Comparison of ENCODE assay signal across 9 cellular contexts in genomic region chr1:169106921-169107672, GRCh38. TPM values are rescaled to one million over a fixed set of nuclear protein-coding genes. Genes with fewer than 3 reads are reported as not detected.
DNase-seq lines count a peak whose midpoint lies in the region; ATAC-seq, FAIRE-seq and TF ChIP-seq lines count a peak whose summit lies in the region.
"Had no signal": no experiment of that assay in that cellular context is flagged by ENCODE, and none has a peak within 500 bp of the region (broad histone marks: within the 10 kb centered on the region; RNA-seq: fewer than 3 reads in every experiment).

No MANE protein-coding gene starts in this region.

- H3K27me3 Mint-ChIP-seq in astrocyte (ENCODE audit: low read depth, unreplicated experiment), result peaks cover 4% of the 10 kb centered on the region

- no peak for FAIRE-seq in astrocyte (lab: Jason Lieb, UNC)
- FAIRE-seq: islet of Langerhans had no signal

- H3K4me1 Mint-ChIP-seq in astrocyte (ENCODE audit: low read depth, unreplicated experiment), result peaks cover 45% of the 10 kb centered on the region

- H3K4me2 ChIP-seq in astrocyte (ENCODE audit: low read length), result peak overlapping the region; percentile 97

- peaks cover 7% of the 10 kb centered on the region for H3K36me3 ChIP-seq in astrocyte (ENCODE audit: insufficient read depth, low read length)

- peak overlapping the region; percentile 86 for H3K27ac ChIP-seq in astrocyte (ENCODE audit: low read depth, low read length)

- H3K9me3 ChIP-seq in astrocyte (ENCODE audit: insufficient read depth, low read depth, low read length), result no peaks in the 10 kb centered on the region

- peaks cover 11% of the 10 kb centered on the region for H4K20me1 ChIP-seq in astrocyte (ENCODE audit: insufficient read depth, low read length)

- peak overlapping the region; percentile 93 for H3K4me3 ChIP-seq in astrocyte (ENCODE audit: insufficient read depth, low read depth, low read length)

- H3K9me3 Mint-ChIP-seq in astrocyte (ENCODE audit: unreplicated experiment), result peaks cover 1% of the 10 kb centered on the region

- H3K27ac Mint-ChIP-seq in astrocyte (ENCODE audit: unreplicated experiment), result peak overlapping the region; percentile 97

- ATAC-seq in stimulated activated naive CD8-positive, alpha-beta T cell treated with anti-CD3 and anti-CD28 coated beads, Interleukin-15, Interleukin-2, amounts not matched to agents 100 U/mL and 50 U/mL, for 24 hours, result no peak

- TF ChIP-seq CTCF in astrocyte (IDR thresholded peaks at IDR 0.05; ENCODE audit: insufficient read depth, low read depth, low read length), result no peak

- DNase-seq in activated naive CD4-positive, alpha-beta T cell treated with Interleukin-2 at 50 U/mL for 16 hours, result peak; percentile 8
- no peak for DNase-seq in activated naive CD4-positive, alpha-beta T cell (lab: John Stamatoyannopoulos, UW)
- DNase-seq in NCI-H1694 treated with DMSO at 0.1 percent for 48 hours (lab: John Stamatoyannopoulos, UW) (peak; percentile 72), astrocyte (ENCODE audit: low read depth) (no peak), iris pigment epithelial cell (ENCODE audit: low read depth) (peak; percentile 46), T1000 (lab: John Stamatoyannopoulos, UW) (no peak), mucosa of gallbladder (ENCODE audit: low spot score) (no peak)
- peak; percentile 21 for DNase-seq in stimulated activated naive CD8-positive, alpha-beta T cell treated with anti-CD3 and anti-CD28 coated beads, Interleukin-15, Interleukin-2, amounts not matched to agents 100 U/mL and 50 U/mL, for 24 hours

- peaks cover 14% of the 10 kb centered on the region for H3K27me3 ChIP-seq in astrocyte (ENCODE audit: insufficient read depth, low read length)

- peak overlapping the region; percentile 92 for H3K9ac ChIP-seq in astrocyte (ENCODE audit: low read length)

- H3K36me3 Mint-ChIP-seq in astrocyte (ENCODE audit: low read depth, unreplicated experiment), result peaks cover 4% of the 10 kb centered on the region

- H2AFZ ChIP-seq in astrocyte (ENCODE audit: low read depth, low read length), result peak overlapping the region; percentile 28

- peaks cover 55% of the 10 kb centered on the region for H3K79me2 ChIP-seq in astrocyte (ENCODE audit: insufficient read depth, low read length)

- H3K4me3 Mint-ChIP-seq in astrocyte (ENCODE audit: unreplicated experiment), result peak overlapping the region; percentile 92

- peaks cover 63% of the 10 kb centered on the region for H3K4me1 ChIP-seq in astrocyte (ENCODE audit: insufficient read depth, low read length)

RNA-seq across cellular contexts. Expression of gene ATP1B1, which starts 0.6 kb away (rescaled TPM):
- 56.5 and 58.3 TPM in 2 replicates for total RNA-seq in astrocyte
- total RNA-seq in mucosa of gallbladder, result 739 TPM

Comparison
In these comparisons a context has a peak if more than half of its experiments do, and no peak if none do; other contexts are left out.
1. DNase-seq: peak in activated naive CD4-positive, alpha-beta T cell treated with Interleukin-2 at 50 U/mL for 16 hours (single experiment), NCI-H1694 treated with DMSO at 0.1 percent for 48 hours (single experiment), iris pigment epithelial cell (single experiment) and stimulated activated naive CD8-positive, alpha-beta T cell treated with anti-CD3 and anti-CD28 coated beads, Interleukin-15, Interleukin-2, amounts not matched to agents 100 U/mL and 50 U/mL, for 24 hours (single experiment); none in activated naive CD4-positive, alpha-beta T cell (0 of 4), astrocyte (single experiment), T1000 (single experiment) and mucosa of gallbladder (single experiment).
2. RNA of gene ATP1B1, which starts 0.6 kb away (total RNA-seq): 739 TPM in mucosa of gallbladder (single experiment); 56.5 to 58.3 TPM in astrocyte; every median in the first group is over 10 times any median in the second.